9 cellular contexts compared by ENCODE assay signal in genomic region chr1:84853743-84854721, GRCh38. TPM values are rescaled to one million over a fixed set of nuclear protein-coding genes. Genes with fewer than 3 reads are reported as not detected.
DNase-seq lines count a peak whose midpoint lies in the region; ATAC-seq and TF ChIP-seq lines count a peak whose summit lies in the region.
"Had no signal": no experiment of that assay in that cellular context is flagged by ENCODE, and none has a peak within 500 bp of the region (broad histone marks: within the 10 kb centered on the region; RNA-seq: fewer than 3 reads in every experiment).

No MANE protein-coding gene starts in this region.

- no peak overlapping the region for H2AFZ ChIP-seq in MM.1S (ENCODE audit: low read length)

- H3K4me2 ChIP-seq in MM.1S (ENCODE audit: low read depth, low read length) = no peak overlapping the region

- POLR2A ChIA-PET in activated CD4-positive, alpha-beta T cell treated with anti-CD3 and anti-CD28 coated beads for 36 hours (lab: Charles Lee) = no interaction called here

- H3K9me3 ChIP-seq in MM.1S (replicated peaks; ENCODE audit: insufficient read depth, low read length) (no peaks in the 10 kb centered on the region), lower lobe of right lung (no peaks in the 10 kb centered on the region)

- H3K9me2 ChIP-seq in MM.1S (replicated peaks; ENCODE audit: insufficient read depth, low read length) = no peaks in the 10 kb centered on the region

- H3K27ac ChIP-seq in MM.1S (ENCODE audit: low read length) (peak overlapping the region; percentile 27; the same call in 1 of the 2 replicates), lower lobe of right lung (no peak overlapping the region)
- H3K27ac ChIP-seq: C4-2B had no signal

- H3K79me2 ChIP-seq in MM.1S (ENCODE audit: low read length) = no peaks in the 10 kb centered on the region

- H3K27me3 ChIP-seq in MM.1S (replicated peaks; ENCODE audit: insufficient read depth, low read length) = no peaks in the 10 kb centered on the region
- no peaks in the 10 kb centered on the region for H3K27me3 ChIP-seq in lower lobe of right lung (ENCODE audit: low read depth)

- peak; percentile 100 for ATAC-seq in activated CD4-positive, alpha-beta T cell treated with anti-CD3 and anti-CD28 coated beads for 36 hours
- ATAC-seq in lower lobe of right lung = peak; percentile 82

- CTCF ChIA-PET in activated CD4-positive, alpha-beta T cell treated with anti-CD3 and anti-CD28 coated beads for 36 hours (lab: Charles Lee) = interaction anchor here (0.7 to 1.1 kb wide), 4 partner anchors 10 to 634 kb away, joined by 3 to 4 read pairs (median 4); no protein-coding TSS in a partner anchor

- H3K27me3 Mint-ChIP-seq in activated CD4-positive, alpha-beta T cell treated with anti-CD3 and anti-CD28 coated beads for 36 hours = no peaks in the 10 kb centered on the region
- no peaks in the 10 kb centered on the region for H3K27me3 Mint-ChIP-seq in activated naive CD4-positive, alpha-beta T cell treated with anti-CD3 and anti-CD28 coated beads, Interleukin-2, amount 50 U/mL, for 24 hours
- H3K27me3 Mint-ChIP-seq in mesothelial cell of epicardium (ENCODE audit: low read depth) = no peaks in the 10 kb centered on the region

- peak; percentile 49 for DNase-seq in activated CD4-positive, alpha-beta T cell treated with anti-CD3 and anti-CD28 coated beads for 36 hours
- DNase-seq in activated CD4-positive, alpha-beta T cell treated with anti-CD3 and anti-CD28 coated beads, Interleukin-2, amount 50 U/mL, for 1 hour = no peak
- DNase-seq in HFF-Myc (ENCODE audit: extremely low read depth, low read depth) = peak; percentile 57
- peak; percentile 17 for DNase-seq in MM.1S
- no peak for DNase-seq in lower lobe of right lung
- DNase-seq in mesothelial cell of epicardium (ENCODE audit: low spot score in 2 of 2, unreplicated experiment in 2 of 2) = no peak
- DNase-seq in activated effector memory CD4-positive, alpha-beta T cell treated with Interleukin-2 at 50 U/mL for 16 hours = no peak

- no peak overlapping the region for H3K4me3 Mint-ChIP-seq in activated CD4-positive, alpha-beta T cell treated with anti-CD3 and anti-CD28 coated beads for 36 hours
- peak overlapping the region; percentile 71 for H3K4me3 Mint-ChIP-seq in activated naive CD4-positive, alpha-beta T cell treated with anti-CD3 and anti-CD28 coated beads, Interleukin-2, amount 50 U/mL, for 24 hours
- H3K4me3 Mint-ChIP-seq in mesothelial cell of epicardium = no peak overlapping the region

- peaks cover 33% of the 10 kb centered on the region for H3K4me1 Mint-ChIP-seq in activated CD4-positive, alpha-beta T cell treated with anti-CD3 and anti-CD28 coated beads for 36 hours
- H3K4me1 Mint-ChIP-seq in activated naive CD4-positive, alpha-beta T cell treated with anti-CD3 and anti-CD28 coated beads, Interleukin-2, amount 50 U/mL, for 24 hours = peaks cover 52% of the 10 kb centered on the region
- no peaks in the 10 kb centered on the region for H3K4me1 Mint-ChIP-seq in mesothelial cell of epicardium

- intact Hi-C loops in activated CD4-positive, alpha-beta T cell treated with anti-CD3 and anti-CD28 coated beads for 36 hours (cut with DNase I, micrococcal nuclease) = loop anchor here (1.0 to 10.0 kb wide), 6 partner anchors 8 to 709 kb away; partner anchors contain the start of genes PRKACB (in 1 of the 2) and SSX2IP (in 1 of the 2)
- intact Hi-C loops in lower lobe of right lung (cut with DNase I) = no loop called here

- peak overlapping the region; percentile 77 for H3K27ac Mint-ChIP-seq in activated CD4-positive, alpha-beta T cell treated with anti-CD3 and anti-CD28 coated beads for 36 hours
- peak overlapping the region; percentile 88 for H3K27ac Mint-ChIP-seq in activated naive CD4-positive, alpha-beta T cell treated with anti-CD3 and anti-CD28 coated beads, Interleukin-2, amount 50 U/mL, for 24 hours
- H3K27ac Mint-ChIP-seq in mesothelial cell of epicardium = no peak overlapping the region

- H3K36me3 ChIP-seq in MM.1S (replicated peaks; ENCODE audit: insufficient read depth, low read length) (no peaks in the 10 kb centered on the region), lower lobe of right lung (no peaks in the 10 kb centered on the region)

- no peak for TF ChIP-seq CTCF in HFF-Myc (IDR thresholded peaks at IDR 0.05; ENCODE audit: low read depth, low read length, missing control alignments)
- TF ChIP-seq CTCF in MM.1S (IDR thresholded peaks at IDR 0.05; ENCODE audit: low read length) = no peak
- no peak for TF ChIP-seq CTCF in lower lobe of right lung (IDR thresholded peaks at IDR 0.05)
- TF ChIP-seq CTCF in mesothelial cell of epicardium (IDR thresholded peaks at IDR 0.05; ENCODE audit: unreplicated experiment) = no peak

- no peaks in the 10 kb centered on the region for H3K9me3 Mint-ChIP-seq in activated CD4-positive, alpha-beta T cell treated with anti-CD3 and anti-CD28 coated beads for 36 hours (ENCODE audit: low read depth)
- H3K9me3 Mint-ChIP-seq in activated naive CD4-positive, alpha-beta T cell treated with anti-CD3 and anti-CD28 coated beads, Interleukin-2, amount 50 U/mL, for 24 hours = no peaks in the 10 kb centered on the region
- no peaks in the 10 kb centered on the region for H3K9me3 Mint-ChIP-seq in mesothelial cell of epicardium

- no peaks in the 10 kb centered on the region for H3F3A ChIP-seq in MM.1S (ENCODE audit: insufficient read depth, low read length)

- no peaks in the 10 kb centered on the region for H3K36me3 Mint-ChIP-seq in activated CD4-positive, alpha-beta T cell treated with anti-CD3 and anti-CD28 coated beads for 36 hours (ENCODE audit: low read depth)
- H3K36me3 Mint-ChIP-seq in activated naive CD4-positive, alpha-beta T cell treated with anti-CD3 and anti-CD28 coated beads, Interleukin-2, amount 50 U/mL, for 24 hours = no peaks in the 10 kb centered on the region
- no peaks in the 10 kb centered on the region for H3K36me3 Mint-ChIP-seq in mesothelial cell of epicardium

- no peak overlapping the region for H3K9ac ChIP-seq in MM.1S (ENCODE audit: low read length)

- no peak overlapping the region for H3K4me3 ChIP-seq in HFF-Myc (replicated peaks; ENCODE audit: low read depth, low read length)
- H3K4me3 ChIP-seq in MM.1S (ENCODE audit: low read length) = no peak overlapping the region
- H3K4me3 ChIP-seq in lower lobe of right lung = no peak overlapping the region

- H4K20me1 ChIP-seq in MM.1S (ENCODE audit: insufficient read depth, low read length) = no peaks in the 10 kb centered on the region

- H3K4me1 ChIP-seq in MM.1S (ENCODE audit: low read length) (peaks cover 14% of the 10 kb centered on the region; the same call in 1 of the 2 replicates), lower lobe of right lung (peaks cover 12% of the 10 kb centered on the region)

RNA-seq across cellular contexts. Expression of gene LPAR3, which starts 39.0 kb away (rescaled TPM):
- under 1 TPM; 0.21 to 0.23 TPM for total RNA-seq in activated CD4-positive, alpha-beta T cell treated with anti-CD3 and anti-CD28 coated beads for 36 hours
- total RNA-seq in lower lobe of right lung = 5.7 TPM
- total RNA-seq in mesothelial cell of epicardium = 0.67 to 1.00 TPM (median 0.99 TPM) in 3 replicates

Comparison
In these comparisons a context has a peak if more than half of its experiments do, and no peak if none do; other contexts are left out.
1. DNase-seq: peak in activated CD4-positive, alpha-beta T cell treated with anti-CD3 and anti-CD28 coated beads for 36 hours (single experiment), HFF-Myc (single experiment) and MM.1S (single experiment); none in activated CD4-positive, alpha-beta T cell treated with anti-CD3 and anti-CD28 coated beads, Interleukin-2, amount 50 U/mL, for 1 hour (single experiment), lower lobe of right lung (single experiment), mesothelial cell of epicardium (0 of 2) and activated effector memory CD4-positive, alpha-beta T cell treated with Interleukin-2 at 50 U/mL for 16 hours (single experiment).